1 cellular context compared by ENCODE assay signal in genomic region chr1:31413405-31414005, GRCh38.
TF ChIP-seq lines count a peak whose summit lies in the region.

No MANE protein-coding gene starts in this region.

TF ChIP-seq in K562, 482 proteins besides CTCF, POLR2A, EP300 and RAD21 (continues in another document):
- TF ChIP-seq ASH1L (IDR thresholded peaks at IDR 0.05; ENCODE audit: borderline replicate concordance, low read depth, partially characterized antibody) (no peak), ZNF134 (CRISPR knock-in tag; conservative IDR thresholded peaks at IDR 0.05) (no peak), BCOR (IDR thresholded peaks at IDR 0.05) (0 out of 2 replicates have a peak, but pooled peaks have one; percentile 23), GATAD2B (IDR thresholded peaks at IDR 0.05; ENCODE audit: borderline replicate concordance) (no peak), U2AF2 (optimal IDR thresholded peaks at IDR 0.05; ENCODE audit: low read depth, low read length) (no peak), BRCA1 (IDR thresholded peaks at IDR 0.05) (no peak), BRCA1 (CRISPR knock-in tag; IDR thresholded peaks at IDR 0.05) (0 out of 2 replicates have a peak, but pooled peaks have one; percentile 7), EWSR1 (IDR thresholded peaks at IDR 0.05; ENCODE audit: borderline replicate concordance, low read depth, partially characterized antibody) (no peak), POLR2B (IDR thresholded peaks at IDR 0.05; ENCODE audit: low read depth, partially characterized antibody) (no peak), GABPB1 (CRISPR knock-in tag; IDR thresholded peaks at IDR 0.05) (peak; percentile 38; the same call in 1 of the 2 replicates), TEAD4 (IDR thresholded peaks at IDR 0.05; ENCODE audit: low read length) (no peak), TEAD4 (CRISPR knock-in tag; IDR thresholded peaks at IDR 0.05; ENCODE audit: borderline replicate concordance) (no peak), ETV5 (CRISPR knock-in tag; IDR thresholded peaks at IDR 0.05; ENCODE audit: low read depth) (0 out of 2 replicates have a peak, but pooled peaks have one; percentile 9), ELK1 (CRISPR knock-in tag; IDR thresholded peaks at IDR 0.05) (no peak), ZNF253 (CRISPR knock-in tag; conservative IDR thresholded peaks at IDR 0.05) (no peak), NFIC (IDR thresholded peaks at IDR 0.05) (peak; percentile 94), ZNF280B (CRISPR knock-in tag; IDR thresholded peaks at IDR 0.05) (no peak), CBFA2T3 (IDR thresholded peaks at IDR 0.05) (no peak), CXXC5 (CRISPR knock-in tag; IDR thresholded peaks at IDR 0.05) (peak; percentile 20; the same call in 1 of the 2 replicates), ZKSCAN3 (CRISPR knock-in tag; IDR thresholded peaks at IDR 0.05) (no peak), CHD2 (IDR thresholded peaks at IDR 0.05; ENCODE audit: low read depth, low read length) (no peak), ZBTB17 (CRISPR knock-in tag; IDR thresholded peaks at IDR 0.05) (peak; percentile 41; the same call in 1 of the 2 replicates), PBX2 (CRISPR knock-in tag; IDR thresholded peaks at IDR 0.05; ENCODE audit: low read depth) (no peak), PBX2 (tag; conservative IDR thresholded peaks at IDR 0.05; ENCODE audit: low read depth) (no peak), HOMEZ (CRISPR knock-in tag; IDR thresholded peaks at IDR 0.05) (no peak), STAT5A (IDR thresholded peaks at IDR 0.05; ENCODE audit: borderline replicate concordance, low read length) (no peak), BRF1 (IDR thresholded peaks at IDR 0.05; ENCODE audit: borderline replicate concordance, extremely low read depth, insufficient read length) (no peak), PYGO2 (tag; IDR thresholded peaks at IDR 0.05) (no peak), RBM14 (IDR thresholded peaks at IDR 0.05; ENCODE audit: borderline replicate concordance, insufficient read depth, low read depth, low read length) (0 out of 2 replicates have a peak, but pooled peaks have one; percentile 19), RERE (CRISPR knock-in tag; IDR thresholded peaks at IDR 0.05; ENCODE audit: borderline replicate concordance) (no peak), RBFOX2 (IDR thresholded peaks at IDR 0.05; ENCODE audit: low read depth, low read length) (peak; percentile 35), POLR3A (IDR thresholded peaks at IDR 0.05; ENCODE audit: borderline replicate concordance, extremely low read depth, insufficient read depth, insufficient read length) (no peak), HNRNPK (IDR thresholded peaks at IDR 0.05; ENCODE audit: low read depth, low read length, poor library complexity, severe bottlenecking) (no peak), ZBTB11 (CRISPR knock-in tag; IDR thresholded peaks at IDR 0.05) (peak in 1 of 3 experiments; percentile 76; a peak in 2 of 6 replicates), POLR2G (IDR thresholded peaks at IDR 0.05; ENCODE audit: low read depth, low read length) (peak; percentile 18), MED1 (CRISPR knock-in tag; IDR thresholded peaks at IDR 0.05; ENCODE audit: borderline replicate concordance) (no peak), MNT (conservative IDR thresholded peaks at IDR 0.05) (no peak), SMAD4 (CRISPR knock-in tag; conservative IDR thresholded peaks at IDR 0.05) (peak; percentile 48), NCOA6 (IDR thresholded peaks at IDR 0.05) (peak; percentile 59), ZBTB7A (IDR thresholded peaks at IDR 0.05; ENCODE audit: borderline replicate concordance, control insufficient read depth, low read depth, low read length) (0 out of 2 replicates have a peak, but pooled peaks have one; percentile 12), EZH2 (IDR thresholded peaks at IDR 0.05; ENCODE audit: borderline replicate concordance, low read depth, low read length) (peak; percentile 33; the same call in 1 of the 2 replicates), ZNF511 (CRISPR knock-in tag; IDR thresholded peaks at IDR 0.05) (no peak), JUN (IDR thresholded peaks at IDR 0.05; ENCODE audit: borderline replicate concordance, low read depth, low read length) (no peak), JUN (CRISPR knock-in tag; IDR thresholded peaks at IDR 0.05; ENCODE audit: borderline replicate concordance) (0 out of 2 replicates have a peak, but pooled peaks have one; percentile 12), E2F6 (IDR thresholded peaks at IDR 0.05; ENCODE audit: borderline replicate concordance in 1 of 2, extremely low read depth in 1 of 2, insufficient read depth in 1 of 2, insufficient read length in 1 of 2, low read depth in 1 of 2, low read length in 1 of 2, poor library complexity in 1 of 2, severe bottlenecking in 1 of 2) (no peak), MCM2 (IDR thresholded peaks at IDR 0.05; ENCODE audit: low read depth) (no peak)
